In the genomic region with DNA sequence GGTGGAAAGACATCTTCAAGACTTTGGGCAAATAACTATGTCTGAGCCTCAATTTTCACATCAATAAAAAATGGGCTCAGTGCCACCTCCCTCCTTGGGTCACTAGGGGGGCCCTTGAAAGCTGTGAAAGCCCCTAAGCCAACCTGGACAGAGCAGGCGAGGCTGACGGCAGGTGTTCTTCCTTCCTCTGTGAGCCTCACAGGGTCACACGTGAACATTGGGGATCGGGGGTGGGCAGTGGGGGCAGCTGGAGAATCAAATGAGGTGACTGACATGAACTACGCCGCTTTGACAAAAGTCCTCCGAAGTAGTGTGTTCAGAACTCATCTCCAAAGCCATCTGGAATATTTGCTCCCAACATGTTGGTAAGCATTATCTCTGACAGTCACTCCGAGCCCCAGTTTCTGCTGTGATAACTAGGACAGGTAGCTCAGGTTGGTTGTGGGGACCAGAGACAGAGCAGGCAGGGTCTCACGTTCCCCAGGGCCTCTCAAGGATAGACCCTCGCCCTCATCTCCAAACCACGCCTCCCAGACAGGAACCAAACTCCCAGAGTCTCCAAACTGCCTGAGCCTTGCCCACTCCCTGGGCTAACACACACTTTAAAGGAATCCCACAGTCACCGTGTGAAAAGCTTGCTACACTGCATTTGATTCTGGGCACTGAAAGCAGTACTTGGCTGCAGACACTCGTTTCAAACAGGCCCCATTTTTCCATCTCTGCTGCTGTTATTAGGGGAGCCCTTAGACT, we compare ENCODE assay signal across 8 cellular contexts. TPM values are rescaled to one million over a fixed set of nuclear protein-coding genes. Genes with fewer than 3 reads are reported as not detected.
DNase-seq lines count a peak whose midpoint lies in the region; ATAC-seq and TF ChIP-seq lines count a peak whose summit lies in the region.

No MANE protein-coding gene starts in this region.

- TF ChIP-seq POLR2A in sigmoid colon (IDR thresholded peaks at IDR 0.05), result no peak

- intact Hi-C loops in sigmoid colon (cut with DNase I), result loop anchor here (5.0 kb wide), 2 partner anchors 38 to 58 kb away; no protein-coding TSS in a partner anchor

- no peaks in the 10 kb centered on the region for H3K36me3 ChIP-seq in sigmoid colon

- 56 to 62% methylated on average over 13 of the region's 13 CpGs for WGBS in sigmoid colon, 2 donors

- H3K4me1 ChIP-seq in sigmoid colon, result peaks cover 0 to 44% (median 42%) of the 10 kb centered on the region in 4 donors

- TF ChIP-seq CTCF in epithelial cell of proximal tubule (conservative IDR thresholded peaks at IDR 0.05; ENCODE audit: low read depth, low read length), result no peak
- TF ChIP-seq CTCF in sigmoid colon (IDR thresholded peaks at IDR 0.05), result no peak
- no peak for TF ChIP-seq CTCF in GM10266 (IDR thresholded peaks at IDR 0.05; ENCODE audit: control insufficient read depth, insufficient read depth, low read depth, missing control alignments)

- H3K27me3 ChIP-seq in sigmoid colon, result no peaks in the 10 kb centered on the region

- H3K27ac ChIP-seq in sigmoid colon, result peak overlapping the region; percentile 67 to 96 (median 79)

- TF ChIP-seq EP300 in sigmoid colon (IDR thresholded peaks at IDR 0.05), result no peak

- peak; percentile 10 for DNase-seq in NAMALWA (ENCODE audit: low spot score)
- DNase-seq in epithelial cell of proximal tubule (ENCODE audit: low read depth), result no peak
- DNase-seq in sigmoid colon, result no peak
- no peak for DNase-seq in A172 (ENCODE audit: low spot score)
- no peak for DNase-seq in GM10266 (ENCODE audit: extremely low spot score)
- no peak for DNase-seq in NCI-H774 (lab: John Stamatoyannopoulos, UW)
- no peak for DNase-seq in dedifferentiated amniotic fluid mesenchymal stem cell (ENCODE audit: extremely low spot score)

- peak; percentile 12 for ATAC-seq in GM19023 (IDR thresholded peaks at IDR 0.05; ENCODE audit: unreplicated experiment)

- H3K9me3 ChIP-seq in sigmoid colon, result no peaks in the 10 kb centered on the region

- H3K4me3 ChIP-seq in epithelial cell of proximal tubule (ENCODE audit: low read depth, low read length), result peak overlapping the region; percentile 36
- peak overlapping the region in 3 of 4 donors; percentile 83 to 86 (median 85) for H3K4me3 ChIP-seq in sigmoid colon

RNA-seq across cellular contexts. Expression of a gene that starts 0.8 kb away (rescaled TPM):
- total RNA-seq in epithelial cell of proximal tubule, result 11.6 and 12.9 TPM in 2 replicates
- 10 to 100 TPM; 34.6 to 69.0 (median 47.2) TPM for total RNA-seq in sigmoid colon
- 10 to 100 TPM in 1 of 3 donors, 1 to 10 TPM in 2; 1.4 to 10.1 (median 3.6) TPM for polyA plus RNA-seq in sigmoid colon
- total RNA-seq in A172 (2014; rRNA removed; shearing (Covaris generic)), result 52.8 and 54.2 TPM in 2 replicates
